Comparison of ENCODE assay signal across 15 cellular contexts in the genomic region with DNA sequence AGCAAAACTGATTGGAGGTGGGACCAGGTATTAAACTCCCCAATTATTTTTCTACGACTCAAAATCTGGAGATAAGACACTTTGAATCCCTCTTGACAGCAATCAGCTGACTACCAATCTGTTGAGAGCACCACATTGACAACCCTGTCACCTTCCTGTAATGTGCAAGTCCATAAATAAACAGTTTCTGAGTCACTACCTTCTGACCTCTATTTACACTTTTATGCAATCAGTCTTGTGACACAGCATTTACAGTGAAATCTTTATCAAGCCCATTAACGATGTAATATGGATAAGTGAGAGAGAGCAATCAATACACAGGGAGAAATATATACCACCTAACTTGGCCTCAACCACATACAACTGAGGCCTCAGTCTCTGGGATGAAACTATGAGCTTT.
DNase-seq lines count a peak whose midpoint lies in the region; ATAC-seq and TF ChIP-seq lines count a peak whose summit lies in the region.
"Had no signal": no experiment of that assay in that cellular context is flagged by ENCODE, and none has a peak within 500 bp of the region (broad histone marks: within the 10 kb centered on the region; RNA-seq: fewer than 3 reads in every experiment).

No MANE protein-coding gene starts in this region.

- in situ Hi-C loops in Panc1 (cut with HindIII; ENCODE audit: low pct_unique_long_range_greater_than_20kb, low sequenced_read_pairs) = no loop called here

- peaks cover 0 to 2% (median 0%) of the 10 kb centered on the region in 3 donors for H3K27me3 Mint-ChIP-seq in CD14-positive monocyte (ENCODE audit: low read depth in 3 of 3)
- H3K27me3 Mint-ChIP-seq in natural killer cell treated with Interleukin-12 subunit alpha and Interleukin-12 subunit beta and Interleukin-15 and Interleukin-18, amount 100 ng/mL, for 72 hours = no peaks in the 10 kb centered on the region

- no peaks in the 10 kb centered on the region for H3K36me3 ChIP-seq in Panc1 (ENCODE audit: control insufficient read depth, insufficient read depth, low read length)

- intact Hi-C loops in CD14-positive monocyte (cut with micrococcal nuclease) = no loop called here
- intact Hi-C loops in Panc1 (cut with micrococcal nuclease; ENCODE audit: unreplicated experiment) = no loop called here

- POLR2A ChIA-PET in Panc1 (lab: Charles Lee) = no interaction called here

- H3K36me3 Mint-ChIP-seq in CD14-positive monocyte = no peaks in the 10 kb centered on the region
- peaks cover 4% of the 10 kb centered on the region for H3K36me3 Mint-ChIP-seq in natural killer cell treated with Interleukin-12 subunit alpha and Interleukin-12 subunit beta and Interleukin-15 and Interleukin-18, amount 100 ng/mL, for 72 hours

- peak overlapping the region in 1 of 2 donors; percentile 36 for H3K4me3 Mint-ChIP-seq in CD14-positive monocyte
- no peak overlapping the region for H3K4me3 Mint-ChIP-seq in natural killer cell treated with Interleukin-12 subunit alpha and Interleukin-12 subunit beta and Interleukin-15 and Interleukin-18, amount 100 ng/mL, for 72 hours

- DNase-seq in CD14-positive monocyte (ENCODE audit: low spot score) (no peak), DMS53 (lab: John Stamatoyannopoulos, UW) (peak; percentile 87), Panc1 (ENCODE audit: low read depth, low spot score) (peak; percentile 27), mucosa of gallbladder (ENCODE audit: low spot score) (peak; percentile 12), medulla oblongata (ENCODE audit: extremely low spot score) (no peak)
- DNase-seq in natural killer cell treated with Interleukin-12 subunit alpha and Interleukin-12 subunit beta and Interleukin-15 and Interleukin-18, amount 100 ng/mL, for 72 hours (ENCODE audit: low spot score) = no peak
- DNase-seq: GM23248, IMR-90, Kasumi-1, NCI-H1436 treated with DMSO at 0.1 percent for 48 hours, NCI-H2227 treated with DMSO at 0.1 percent for 48 hours, NCI-H526 treated with DMSO at 0.1 percent for 48 hours had no signal

- no peaks in the 10 kb centered on the region for H3K4me1 ChIP-seq in Panc1 (ENCODE audit: control insufficient read depth, insufficient read depth, low read length)

- H3K9me3 Mint-ChIP-seq in CD14-positive monocyte = peaks cover 0 to 1% (median 0%) of the 10 kb centered on the region in 7 donors
- peaks cover 28% of the 10 kb centered on the region for H3K9me3 Mint-ChIP-seq in natural killer cell treated with Interleukin-12 subunit alpha and Interleukin-12 subunit beta and Interleukin-15 and Interleukin-18, amount 100 ng/mL, for 72 hours

- H3K27me3 ChIP-seq in Panc1 (ENCODE audit: control insufficient read depth, insufficient read depth, low read length) = no peaks in the 10 kb centered on the region

- CTCF ChIA-PET in Panc1 (lab: Charles Lee) = no interaction called here

- H3K4me3 ChIP-seq in Panc1 (ENCODE audit: low read depth in 2 of 2, low read length in 2 of 2) = no peak overlapping the region
- H3K4me3 ChIP-seq: GM23248 had no signal

- TF ChIP-seq CTCF in CD14-positive monocyte (IDR thresholded peaks at IDR 0.05) (no peak), Panc1 (IDR thresholded peaks at IDR 0.05) (no peak)

- no peak overlapping the region for H3K27ac ChIP-seq in Panc1 (ENCODE audit: low read length)
- H3K27ac ChIP-seq: GM23248 had no signal

- ATAC-seq in Panc1 = no peak
- ATAC-seq in HG02798 (IDR thresholded peaks at IDR 0.05; ENCODE audit: poor library complexity, unreplicated experiment) = no peak
- ATAC-seq in natural killer cell treated with Interleukin-12 subunit alpha and Interleukin-12 subunit beta and Interleukin-15 and Interleukin-18, amount 100 ng/mL, for 72 hours = no peak
- ATAC-seq: Right ventricle myocardium inferior, SK-N-SH treated with all-trans-retinoic acid at 6 μM for 48 hours had no signal

- peaks cover 42% of the 10 kb centered on the region for H3K4me1 Mint-ChIP-seq in CD14-positive monocyte
- H3K4me1 Mint-ChIP-seq in natural killer cell treated with Interleukin-12 subunit alpha and Interleukin-12 subunit beta and Interleukin-15 and Interleukin-18, amount 100 ng/mL, for 72 hours (ENCODE audit: low read depth in 2 of 2) = no peaks in the 10 kb centered on the region

- peak overlapping the region in 5 of 7 donors; percentile 15 to 87 (median 66) for H3K27ac Mint-ChIP-seq in CD14-positive monocyte
- no peak overlapping the region for H3K27ac Mint-ChIP-seq in natural killer cell treated with Interleukin-12 subunit alpha and Interleukin-12 subunit beta and Interleukin-15 and Interleukin-18, amount 100 ng/mL, for 72 hours

- H3K9me3 ChIP-seq in Panc1 (ENCODE audit: control insufficient read depth, insufficient read depth, low read depth, low read length) = no peaks in the 10 kb centered on the region

- no TSS peak for BruUV-seq in Panc1 (replicated peaks; lab: Mats Ljungman, UMichigan)

Comparison
In these comparisons a context has a peak if more than half of its experiments do, and no peak if none do; other contexts are left out.
1. DNase-seq: peak in DMS53 (single experiment), Panc1 (single experiment) and mucosa of gallbladder (single experiment); none in CD14-positive monocyte (single experiment), medulla oblongata (single experiment) and natural killer cell treated with Interleukin-12 subunit alpha and Interleukin-12 subunit beta and Interleukin-15 and Interleukin-18, amount 100 ng/mL, for 72 hours (single experiment).
2. H3K27ac Mint-ChIP-seq: peak in CD14-positive monocyte (5 of 7); none in natural killer cell treated with Interleukin-12 subunit alpha and Interleukin-12 subunit beta and Interleukin-15 and Interleukin-18, amount 100 ng/mL, for 72 hours (0 of 2).